Comparison of ENCODE assay signal across 8 cellular contexts in the genomic region with DNA sequence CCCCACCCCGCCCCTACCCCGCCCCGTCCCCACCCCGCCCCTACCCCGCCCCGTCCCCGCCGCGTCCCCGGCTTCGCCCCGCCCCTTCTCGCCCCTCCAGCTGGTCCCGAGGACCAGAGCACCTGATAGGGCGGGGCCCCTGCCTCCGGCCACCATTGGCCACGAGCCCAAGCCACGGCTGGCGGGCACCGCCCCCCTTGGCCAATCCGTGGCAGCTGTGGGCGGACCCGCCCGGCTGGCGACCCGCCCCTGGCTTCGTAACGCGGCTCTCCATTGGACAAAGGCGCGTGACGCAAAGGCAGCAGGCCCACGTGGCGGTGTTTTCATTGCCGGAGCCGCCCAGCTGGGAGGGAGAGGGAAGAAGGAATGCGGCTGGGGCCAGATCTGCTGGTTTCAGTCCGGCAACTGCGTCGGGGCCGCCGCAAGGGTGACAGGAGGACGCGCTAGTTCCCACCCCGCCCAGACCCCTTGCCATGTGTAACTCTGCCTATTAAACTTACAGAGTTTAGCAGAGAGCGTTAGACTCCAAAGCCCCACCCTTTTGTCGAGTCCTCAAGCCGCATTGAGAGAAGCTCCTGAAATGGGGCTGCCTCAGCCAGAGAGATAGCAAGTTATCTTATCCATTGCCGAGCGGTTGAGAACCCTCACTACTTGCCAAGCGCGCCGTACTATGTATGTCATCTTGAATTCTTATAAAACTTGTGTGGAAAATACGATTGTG. TPM values are rescaled to one million over a fixed set of nuclear protein-coding genes. Genes with fewer than 3 reads are reported as not detected.
DNase-seq lines count a peak whose midpoint lies in the region; ATAC-seq and TF ChIP-seq lines count a peak whose summit lies in the region.

No MANE protein-coding gene starts in this region.

- WGBS in IMR-90 (ENCODE audit: extremely low coverage in 2 of 2, insufficient read length in 1 of 2), 2 experiments: 0% methylated on average over 4 of the region's 54 CpGs; no CpG with 5 or more reads in 1 of the 2 experiments

- no peak overlapping the region for H2BK5ac ChIP-seq in IMR-90 (ENCODE audit: low read depth, low read length, poor library complexity, severe bottlenecking)

- dilution Hi-C loops in IMR-90 (cut with HindIII; ENCODE audit: low sequenced_read_pairs, unreplicated experiment): no loop called here

- H4K20me1 ChIP-seq in IMR-90 (ENCODE audit: insufficient read depth, low read length): peaks cover 27% of the 10 kb centered on the region; the same call in 1 of the 2 replicates

- H2BK15ac ChIP-seq in IMR-90 (ENCODE audit: low read depth, low read length): no peak overlapping the region

- H3K4me1 ChIP-seq in IMR-90 (ENCODE audit: control insufficient read depth, insufficient read depth, low read length) (peaks cover 2% of the 10 kb centered on the region; the same call in 1 of the 2 replicates), muscle layer of colon (ENCODE audit: insufficient read depth, low read length) (peaks cover 10% of the 10 kb centered on the region)

- peaks cover 6 to 38% of the 10 kb centered on the region in 2 experiments; a peak in 2 of 4 replicates for H3K79me1 ChIP-seq in IMR-90 (ENCODE audit: low read depth in 1 of 2, low read length in 2 of 2)

- H3K9ac ChIP-seq in IMR-90 (ENCODE audit: low read depth, low read length): 0 out of 2 replicates have a peak overlapping the region, but pooled peaks have one; percentile 32
- H3K9ac ChIP-seq in muscle layer of colon (ENCODE audit: low read length): peak overlapping the region; percentile 12

- no peak overlapping the region for H2BK20ac ChIP-seq in IMR-90 (ENCODE audit: low read depth, low read length)

- CTCF ChIA-PET in IMR-90 (lab: Yijun Ruan, JAX): interaction anchor here (0.9 to 2.5 kb wide), 4 partner anchors 17 to 285 kb away, joined by 3 to 15 read pairs (median 4); no protein-coding TSS in a partner anchor

- H2AFZ ChIP-seq in IMR-90 (replicated peaks; ENCODE audit: low read length, poor library complexity): peak overlapping the region; percentile 89

- H3K9me3 ChIP-seq in IMR-90 (ENCODE audit: control insufficient read depth, insufficient read depth, low read length) (no peaks in the 10 kb centered on the region), muscle layer of colon (ENCODE audit: low read length) (no peaks in the 10 kb centered on the region)

- H3K18ac ChIP-seq in IMR-90 (ENCODE audit: low read depth, low read length): no peak overlapping the region

- no peaks in the 10 kb centered on the region for H3K36me3 ChIP-seq in IMR-90 (ENCODE audit: control insufficient read depth, insufficient read depth, low read length)
- peaks cover 1% of the 10 kb centered on the region for H3K36me3 ChIP-seq in muscle layer of colon (ENCODE audit: insufficient read depth, low read length)

- H2BK120ac ChIP-seq in IMR-90 (ENCODE audit: low read depth, low read length): no peak overlapping the region

- peaks cover 58% of the 10 kb centered on the region for H3K4me1 Mint-ChIP-seq in activated T-cell treated with anti-CD3 and anti-CD28 coated beads, Interleukin-2, amount 50 U/mL, for 4 hours (ENCODE audit: low read depth)

- peak overlapping the region; percentile 6 for H2AK9ac ChIP-seq in IMR-90 (replicated peaks; ENCODE audit: low read depth, low read length, poor library complexity)

- intact Hi-C loops in IMR-90 (cut with micrococcal nuclease): loop anchor here (1.0 to 5.0 kb wide), 2 partner anchors 75 to 194 kb away; no protein-coding TSS in a partner anchor

- ATAC-seq in GM21529 (IDR thresholded peaks at IDR 0.05; ENCODE audit: unreplicated experiment) (peak; percentile 66), IMR-90 (ENCODE audit: low read depth) (peak; percentile 93), esophagus mucosa (peak; percentile 97)
- peak; percentile 96 to 98 for ATAC-seq in activated T-cell treated with anti-CD3 and anti-CD28 coated beads, Interleukin-2, amount 50 U/mL, for 4 hours

- no peak overlapping the region for H4K91ac ChIP-seq in IMR-90 (ENCODE audit: insufficient read depth, low read depth, low read length)

- no peak overlapping the region for H4K8ac ChIP-seq in IMR-90 (ENCODE audit: low read depth in 2 of 2, low read length in 2 of 2)

- in situ Hi-C loops in IMR-90 (cut with MboI; ENCODE audit: low sequenced_read_pairs): loop anchor here (25.0 kb wide), 1 partner anchor 495 kb away; no protein-coding TSS in a partner anchor

- peak; percentile 90 for DNase-seq in DMS114 treated with DMSO at 0.1 percent for 48 hours (lab: John Stamatoyannopoulos, UW; ENCODE audit: unreplicated experiment)
- peak; percentile 98 for DNase-seq in IMR-90
- DNase-seq in OCI-M1 (lab: John Stamatoyannopoulos, UW): peak; percentile 99
- DNase-seq in activated T-cell treated with anti-CD3 and anti-CD28 coated beads, Interleukin-2, amount 50 U/mL, for 4 hours: peak; percentile 97
- DNase-seq in stimulated activated CD8-positive, alpha-beta memory T cell treated with anti-CD3 and anti-CD28 coated beads, Interleukin-7, amount 100 ng/mL, for 1 hour (ENCODE audit: low read depth in 2 of 2): peak; percentile 95 to 97

- no peak for TF ChIP-seq CTCF in IMR-90 (conservative IDR thresholded peaks at IDR 0.05; ENCODE audit: low read depth, low read length)

- no peaks in the 10 kb centered on the region for H3K9me1 ChIP-seq in IMR-90 (ENCODE audit: insufficient read depth, low read length)

- 0 out of 2 replicates have a peak overlapping the region, but pooled peaks have one; percentile 7 for H3K56ac ChIP-seq in IMR-90 (ENCODE audit: extremely low read depth, insufficient read depth, low read length)

- no peak overlapping the region for H3K14ac ChIP-seq in IMR-90 (replicated peaks; ENCODE audit: low read depth, low read length)

- H3K36me3 Mint-ChIP-seq in activated T-cell treated with anti-CD3 and anti-CD28 coated beads, Interleukin-2, amount 50 U/mL, for 4 hours (ENCODE audit: insufficient read depth): no peaks in the 10 kb centered on the region

- no peak for TF ChIP-seq RAD21 in IMR-90 (IDR thresholded peaks at IDR 0.05; ENCODE audit: low read length)

- peaks cover 2% of the 10 kb centered on the region; the same call in 1 of the 2 replicates for H3K27me3 ChIP-seq in IMR-90 (ENCODE audit: control insufficient read depth, insufficient read depth, low read length)
- no peaks in the 10 kb centered on the region for H3K27me3 ChIP-seq in muscle layer of colon (ENCODE audit: control insufficient read depth in 1 of 2, insufficient read depth in 2 of 2, low read length in 2 of 2)

- H2AK5ac ChIP-seq in IMR-90 (ENCODE audit: low read depth, low read length): no peak overlapping the region

- no peak overlapping the region for H4K5ac ChIP-seq in IMR-90 (ENCODE audit: low read depth, low read length)

- H3K27ac ChIP-seq in IMR-90 (ENCODE audit: insufficient read depth, low read length): no peak overlapping the region
- H3K27ac ChIP-seq in muscle layer of colon (ENCODE audit: low read depth, low read length): peak overlapping the region; percentile 40

- BruUV-seq in IMR-90 (replicated peaks; lab: Mats Ljungman, UMichigan): no TSS peak

- H3K27me3 Mint-ChIP-seq in activated T-cell treated with anti-CD3 and anti-CD28 coated beads, Interleukin-2, amount 50 U/mL, for 4 hours (ENCODE audit: low read depth): no peaks in the 10 kb centered on the region

- peak overlapping the region; percentile 83 for H3K4me2 ChIP-seq in IMR-90 (ENCODE audit: low read depth, low read length)

- no peak overlapping the region for H3K23ac ChIP-seq in IMR-90 (ENCODE audit: low read depth, low read length)

- H3K9me3 Mint-ChIP-seq in activated T-cell treated with anti-CD3 and anti-CD28 coated beads, Interleukin-2, amount 50 U/mL, for 4 hours: no peaks in the 10 kb centered on the region

- H3K4ac ChIP-seq in IMR-90 (ENCODE audit: low read depth, low read length): no peak overlapping the region

- H3K4me3 ChIP-seq in IMR-90 (ENCODE audit: insufficient read depth, low read depth, low read length): peak overlapping the region; percentile 65
- H3K4me3 ChIP-seq in muscle layer of colon (ENCODE audit: low read depth in 1 of 2, low read length in 2 of 2): peak overlapping the region; percentile 40 to 56

- H3K4me3 Mint-ChIP-seq in activated T-cell treated with anti-CD3 and anti-CD28 coated beads, Interleukin-2, amount 50 U/mL, for 4 hours: peak overlapping the region; percentile 75

- no peak for TF ChIP-seq POLR2A in IMR-90 (IDR thresholded peaks at IDR 0.05; ENCODE audit: low read depth, low read length)

- POLR2A ChIA-PET in IMR-90 (lab: Charles Lee; ENCODE audit: unreplicated experiment): interaction anchor here (0.6 to 0.7 kb wide), 3 partner anchors 301 to 459 kb away, joined by 3 to 7 read pairs (median 3); no protein-coding TSS in a partner anchor

TF ChIP-seq in IMR-90, 13 proteins besides CTCF, POLR2A, EP300 and RAD21 (continues in another document):
- peak; percentile 89; the same call in 1 of the 2 replicates for TF ChIP-seq MXI1 (IDR thresholded peaks at IDR 0.05; ENCODE audit: borderline replicate concordance, low read depth, low read length)
- TF ChIP-seq RCOR1 (IDR thresholded peaks at IDR 0.05; ENCODE audit: insufficient replicate concordance, low read length): no peak
- TF ChIP-seq, protein P1, sequence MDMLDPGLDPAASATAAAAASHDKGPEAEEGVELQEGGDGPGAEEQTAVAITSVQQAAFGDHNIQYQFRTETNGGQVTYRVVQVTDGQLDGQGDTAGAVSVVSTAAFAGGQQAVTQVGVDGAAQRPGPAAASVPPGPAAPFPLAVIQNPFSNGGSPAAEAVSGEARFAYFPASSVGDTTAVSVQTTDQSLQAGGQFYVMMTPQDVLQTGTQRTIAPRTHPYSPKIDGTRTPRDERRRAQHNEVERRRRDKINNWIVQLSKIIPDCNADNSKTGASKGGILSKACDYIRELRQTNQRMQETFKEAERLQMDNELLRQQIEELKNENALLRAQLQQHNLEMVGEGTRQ (IDR thresholded peaks at IDR 0.05; ENCODE audit: low read depth, low read length): peak; percentile 96
- peak; percentile 39; the same call in 1 of the 2 replicates for TF ChIP-seq FOS (IDR thresholded peaks at IDR 0.05; ENCODE audit: low read depth, low read length)
- TF ChIP-seq MAZ (IDR thresholded peaks at IDR 0.05; ENCODE audit: borderline replicate concordance, low read depth, low read length): peak; percentile 59; the same call in 1 of the 2 replicates

RNA-seq across cellular contexts. Expression of a gene that starts 0.4 kb away (rescaled TPM):
- total RNA-seq in IMR-90 (2012; rRNA removed) (74.2 and 129 TPM in 2 replicates), esophagus mucosa (13.3 TPM)
- 69.4 and 78.6 TPM in 2 replicates for polyA plus RNA-seq in IMR-90 (2012; rRNA removed)
- 45.3 and 55.4 TPM in 2 replicates for polyA plus RNA-seq in IMR-90 (2012; cell fraction: cytosol; rRNA removed)
- polyA plus RNA-seq in IMR-90 (2012; cell fraction: nucleus; rRNA removed; ENCODE audit: low replicate concordance): 42.7 and 88.2 TPM in 2 replicates
- 1 to 10 TPM; 2.9 to 6.4 (median 3.9) TPM for total RNA-seq in activated T-cell treated with anti-CD3 and anti-CD28 coated beads, Interleukin-2, amount 50 U/mL, for 4 hours

RNA-seq across cellular contexts. Expression of a gene that starts 54.5 kb away (rescaled TPM):
- total RNA-seq in IMR-90 (2012; rRNA removed) (256 and 278 TPM in 2 replicates), esophagus mucosa (149 TPM)
- 138 and 145 TPM in 2 replicates for polyA plus RNA-seq in IMR-90 (2012; rRNA removed)
- 52.4 and 128 TPM in 2 replicates for polyA plus RNA-seq in IMR-90 (2012; cell fraction: cytosol; rRNA removed)
- polyA plus RNA-seq in IMR-90 (2012; cell fraction: nucleus; rRNA removed; ENCODE audit: low replicate concordance): 58.9 and 125 TPM in 2 replicates
- total RNA-seq in activated T-cell treated with anti-CD3 and anti-CD28 coated beads, Interleukin-2, amount 50 U/mL, for 4 hours: 100 to 1,000 TPM; 133 to 167 (median 134) TPM
